In the genomic region with DNA sequence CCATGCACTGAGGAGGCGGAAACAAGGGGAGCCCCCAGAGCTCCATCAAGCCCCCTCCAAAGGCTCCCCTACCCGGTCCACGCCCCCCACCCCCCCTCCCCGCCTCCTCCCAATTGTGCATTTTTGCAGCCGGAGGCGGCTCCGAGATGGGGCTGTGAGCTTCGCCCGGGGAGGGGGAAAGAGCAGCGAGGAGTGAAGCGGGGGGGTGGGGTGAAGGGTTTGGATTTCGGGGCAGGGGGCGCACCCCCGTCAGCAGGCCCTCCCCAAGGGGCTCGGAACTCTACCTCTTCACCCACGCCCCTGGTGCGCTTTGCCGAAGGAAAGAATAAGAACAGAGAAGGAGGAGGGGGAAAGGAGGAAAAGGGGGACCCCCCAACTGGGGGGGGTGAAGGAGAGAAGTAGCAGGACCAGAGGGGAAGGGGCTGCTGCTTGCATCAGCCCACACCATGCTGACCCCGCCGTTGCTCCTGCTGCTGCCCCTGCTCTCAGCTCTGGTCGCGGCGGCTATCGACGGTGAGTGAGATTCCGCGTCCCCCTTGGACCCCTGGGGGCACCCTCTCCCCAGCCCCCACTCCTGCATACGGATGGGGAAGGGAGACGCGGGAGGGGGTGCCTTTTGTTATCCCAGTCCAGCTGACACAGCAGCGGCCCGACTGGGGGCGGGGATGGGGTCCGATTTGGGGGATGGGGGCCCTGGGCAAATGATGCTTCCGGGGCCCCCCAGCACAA, we compare ENCODE assay signal across 8 cellular contexts. TPM values are rescaled to one million over a fixed set of nuclear protein-coding genes. Genes with fewer than 3 reads are reported as not detected.
DNase-seq lines count a peak whose midpoint lies in the region; ATAC-seq and TF ChIP-seq lines count a peak whose summit lies in the region.

No MANE protein-coding gene starts in this region.

- peaks cover 3% of the 10 kb centered on the region; the same call in 1 of the 2 replicates for H3F3A ChIP-seq in DOHH2 (ENCODE audit: control insufficient read depth, insufficient read depth)

- peak overlapping the region; percentile 90 for H3K4me2 ChIP-seq in DOHH2 (ENCODE audit: low read length)

- H3K9me2 ChIP-seq in DOHH2 (replicated peaks; ENCODE audit: control insufficient read depth, low read length), result no peaks in the 10 kb centered on the region

- DNase-seq in RWPE2 (ENCODE audit: low spot score), result no peak
- no peak for DNase-seq in fibroblast of mammary gland (ENCODE audit: low read depth)
- peak; percentile 72 for DNase-seq in posterior vena cava (ENCODE audit: low spot score)
- DNase-seq in DMS79 treated with DMSO at 0.1 percent for 48 hours (lab: John Stamatoyannopoulos, UW), result no peak
- DNase-seq in NCI-H1105 (lab: John Stamatoyannopoulos, UW), result no peak
- no peak for DNase-seq in GF-D8 (lab: John Stamatoyannopoulos, UW)

- ATAC-seq in RWPE2 (ENCODE audit: low read depth) (peak; percentile 4; the same call in 1 of the 3 replicates), HG03139 (IDR thresholded peaks at IDR 0.05; ENCODE audit: unreplicated experiment) (no peak)

- no peak for TF ChIP-seq CTCF in DOHH2 (IDR thresholded peaks at IDR 0.05; ENCODE audit: low read depth, low read length, poor library complexity, severe bottlenecking)
- no peak for TF ChIP-seq CTCF in RWPE2 (IDR thresholded peaks at IDR 0.05; ENCODE audit: poor library complexity, severe bottlenecking)
- TF ChIP-seq CTCF in fibroblast of mammary gland (conservative IDR thresholded peaks at IDR 0.05; ENCODE audit: control insufficient read depth, insufficient read depth, low read depth, low read length), result no peak

- H3K4me3 ChIP-seq in DOHH2 (ENCODE audit: low read length), result peak overlapping the region; percentile 80
- H3K4me3 ChIP-seq in RWPE2 (ENCODE audit: severe bottlenecking), result peak overlapping the region; percentile 82
- peak overlapping the region; percentile 59 for H3K4me3 ChIP-seq in fibroblast of mammary gland (ENCODE audit: control insufficient read depth, low read depth, low read length)

- H3K27me3 ChIP-seq in DOHH2 (ENCODE audit: control insufficient read depth, low read length), result peaks cover 71% of the 10 kb centered on the region
- H3K27me3 ChIP-seq in RWPE2 (ENCODE audit: insufficient read depth, poor library complexity, severe bottlenecking), result no peaks in the 10 kb centered on the region

- H4K20me1 ChIP-seq in DOHH2 (ENCODE audit: control insufficient read depth, insufficient read depth, low read depth, low read length), result no peaks in the 10 kb centered on the region

- intact Hi-C loops in posterior vena cava (cut with DNase I), result no loop called here

- H3K36me3 ChIP-seq in DOHH2 (ENCODE audit: control insufficient read depth, low read length) (no peaks in the 10 kb centered on the region), RWPE2 (ENCODE audit: low read depth) (no peaks in the 10 kb centered on the region)

- H3K27ac ChIP-seq in DOHH2 (ENCODE audit: low read depth, low read length) (no peak overlapping the region), RWPE2 (ENCODE audit: poor library complexity, severe bottlenecking) (peak overlapping the region; percentile 62)

- H3K79me2 ChIP-seq in DOHH2 (ENCODE audit: control insufficient read depth, low read length), result no peaks in the 10 kb centered on the region

- H3K4me1 ChIP-seq in DOHH2 (ENCODE audit: control insufficient read depth, low read length) (peaks cover 24% of the 10 kb centered on the region), RWPE2 (ENCODE audit: insufficient read depth, poor library complexity, severe bottlenecking) (peaks cover 3% of the 10 kb centered on the region)

- peaks cover 4% of the 10 kb centered on the region; the same call in 1 of the 2 replicates for H3K9me3 ChIP-seq in DOHH2 (ENCODE audit: control insufficient read depth, insufficient read depth, low read length)
- H3K9me3 ChIP-seq in RWPE2 (ENCODE audit: severe bottlenecking), result no peaks in the 10 kb centered on the region

RNA-seq across cellular contexts. Expression of gene LRP1, which starts 0.4 kb away (rescaled TPM):
- 100 to 1,000 TPM; 465 to 757 TPM for total RNA-seq in posterior vena cava

RNA-seq across cellular contexts. Expression of gene STAT6, which starts 17.5 kb away (rescaled TPM):
- total RNA-seq in posterior vena cava, result 100 to 1,000 TPM; 162 to 201 TPM

RNA-seq across cellular contexts. Expression of gene LRP1-AS, which starts 18.7 kb away (rescaled TPM):
- total RNA-seq in posterior vena cava, result not detected

RNA-seq across cellular contexts. Expression of gene NAB2, which starts 39.8 kb away (rescaled TPM):
- 10 to 100 TPM; 27.0 to 36.3 TPM for total RNA-seq in posterior vena cava

RNA-seq across cellular contexts. Expression of gene NEMP1, which starts 50.1 kb away (rescaled TPM):
- 10 to 100 TPM in 1 of 2 donors, 1 to 10 TPM in 1; 8.8 to 12.4 TPM for total RNA-seq in posterior vena cava
